8 cellular contexts compared by ENCODE assay signal in the genomic region with DNA sequence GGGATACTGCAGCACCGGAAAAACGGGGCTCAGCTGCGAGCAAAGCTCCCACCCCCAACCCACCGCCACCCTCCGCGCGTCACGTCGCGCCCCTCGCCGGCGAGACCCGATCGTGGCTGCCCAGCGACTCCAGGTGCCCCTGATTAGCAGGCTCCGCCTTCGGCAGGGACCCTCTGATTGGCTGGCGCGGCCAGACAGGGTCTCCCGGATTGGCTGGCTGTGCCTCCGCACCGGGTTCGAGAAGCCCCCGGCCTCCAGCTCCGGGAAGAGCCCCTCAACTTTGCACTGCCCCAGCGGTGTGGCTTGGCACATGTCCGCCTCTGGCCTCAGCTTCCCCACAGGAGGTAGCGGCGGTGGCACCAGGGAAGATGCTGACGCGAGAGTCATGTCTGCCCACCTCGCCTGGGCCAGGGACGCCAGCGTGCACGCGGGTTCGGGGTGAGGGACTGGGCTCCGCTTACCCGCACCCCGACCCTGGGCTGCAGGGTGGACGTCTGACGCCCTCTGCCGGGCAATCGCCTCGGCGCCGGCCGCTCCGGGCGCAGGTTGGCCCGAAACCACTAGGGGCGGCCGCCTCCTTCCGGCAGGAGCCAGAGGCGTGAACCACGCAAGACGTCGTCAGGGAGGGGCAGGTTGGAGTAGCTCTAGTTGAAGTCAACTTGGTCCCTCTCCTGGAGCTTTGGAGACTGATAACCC. TPM values are rescaled to one million over a fixed set of nuclear protein-coding genes. Genes with fewer than 3 reads are reported as not detected.
DNase-seq lines count a peak whose midpoint lies in the region; ATAC-seq and TF ChIP-seq lines count a peak whose summit lies in the region.

No MANE protein-coding gene starts in this region.

- peak overlapping the region; percentile 69 to 82 (median 74) for H3K4me3 ChIP-seq in Peyer's patch
- peak overlapping the region; percentile 45 for H3K4me3 ChIP-seq in fibroblast of mammary gland (ENCODE audit: control insufficient read depth, low read depth, low read length)

- H3K27ac Mint-ChIP-seq in activated T-helper 1 cell treated with anti-CD3 and anti-CD28 coated beads, Interleukin-12 subunit alpha, Interleukin-12 subunit beta, Interleukin-2, Interleukin-4 antibody, amounts not matched to agents 30 ng/mL and 10 ng/mL and 1 ng/mL, durations not matched to agents 14 hours and 24 hours and 36 hours = peak overlapping the region; percentile 91
- peak overlapping the region; percentile 64 to 70 for H3K27ac Mint-ChIP-seq in natural killer cell treated with Interleukin-12 subunit alpha and Interleukin-12 subunit beta and Interleukin-15 and Interleukin-18, amount 100 ng/mL, for 72 hours
- peak overlapping the region; percentile 94 for H3K27ac Mint-ChIP-seq in stimulated activated naive CD8-positive, alpha-beta T cell treated with anti-CD3 and anti-CD28 coated beads, Interleukin-15, Interleukin-2, amounts not matched to agents 100 ng/mL and 50 ng/mL, for 24 hours

- peak; percentile 90 for DNase-seq in DMS114 treated with DMSO at 0.1 percent for 48 hours (lab: John Stamatoyannopoulos, UW; ENCODE audit: unreplicated experiment)
- peak; percentile 83 for DNase-seq in HuH-7.5 (ENCODE audit: low spot score)
- peak; percentile 91 to 97 (median 97) for DNase-seq in Peyer's patch
- peak; percentile 95 for DNase-seq in activated T-helper 1 cell treated with anti-CD3 and anti-CD28 coated beads, Interleukin-12 subunit alpha, Interleukin-12 subunit beta, Interleukin-2, Interleukin-4 antibody, amounts not matched to agents 30 ng/mL and 10 ng/mL and 1 ng/mL, durations not matched to agents 14 hours and 24 hours and 36 hours (ENCODE audit: low spot score)
- DNase-seq in fibroblast of mammary gland (ENCODE audit: low read depth) = peak; percentile 85
- DNase-seq in natural killer cell treated with Interleukin-12 subunit alpha and Interleukin-12 subunit beta and Interleukin-15 and Interleukin-18, amount 100 ng/mL, for 72 hours (ENCODE audit: low spot score) = peak; percentile 95

- H3K4me1 ChIP-seq in Peyer's patch = peaks cover 7 to 81% (median 36%) of the 10 kb centered on the region in 4 donors

- H3K36me3 ChIP-seq in Peyer's patch = peaks cover 0 to 12% (median 0%) of the 10 kb centered on the region in 3 donors

- peaks cover 61% of the 10 kb centered on the region for H3K4me1 Mint-ChIP-seq in activated T-helper 1 cell treated with anti-CD3 and anti-CD28 coated beads, Interleukin-12 subunit alpha, Interleukin-12 subunit beta, Interleukin-2, Interleukin-4 antibody, amounts not matched to agents 30 ng/mL and 10 ng/mL and 1 ng/mL, durations not matched to agents 14 hours and 24 hours and 36 hours (ENCODE audit: low read depth)
- H3K4me1 Mint-ChIP-seq in natural killer cell treated with Interleukin-12 subunit alpha and Interleukin-12 subunit beta and Interleukin-15 and Interleukin-18, amount 100 ng/mL, for 72 hours (ENCODE audit: low read depth in 2 of 2) = peaks cover 58 to 61% of the 10 kb centered on the region in 2 donors
- H3K4me1 Mint-ChIP-seq in stimulated activated naive CD8-positive, alpha-beta T cell treated with anti-CD3 and anti-CD28 coated beads, Interleukin-15, Interleukin-2, amounts not matched to agents 100 ng/mL and 50 ng/mL, for 24 hours (ENCODE audit: low read depth) = peaks cover 73% of the 10 kb centered on the region

- H3K4me3 Mint-ChIP-seq in activated T-helper 1 cell treated with anti-CD3 and anti-CD28 coated beads, Interleukin-12 subunit alpha, Interleukin-12 subunit beta, Interleukin-2, Interleukin-4 antibody, amounts not matched to agents 30 ng/mL and 10 ng/mL and 1 ng/mL, durations not matched to agents 14 hours and 24 hours and 36 hours = peak overlapping the region; percentile 96
- H3K4me3 Mint-ChIP-seq in natural killer cell treated with Interleukin-12 subunit alpha and Interleukin-12 subunit beta and Interleukin-15 and Interleukin-18, amount 100 ng/mL, for 72 hours = peak overlapping the region; percentile 87
- peak overlapping the region; percentile 96 for H3K4me3 Mint-ChIP-seq in stimulated activated naive CD8-positive, alpha-beta T cell treated with anti-CD3 and anti-CD28 coated beads, Interleukin-15, Interleukin-2, amounts not matched to agents 100 ng/mL and 50 ng/mL, for 24 hours

- H3K9me3 ChIP-seq in Peyer's patch = no peaks in the 10 kb centered on the region

- intact Hi-C loops in activated T-helper 1 cell treated with anti-CD3 and anti-CD28 coated beads, Interleukin-12 subunit alpha, Interleukin-12 subunit beta, Interleukin-2, Interleukin-4 antibody, amounts not matched to agents 30 ng/mL and 10 ng/mL and 1 ng/mL, durations not matched to agents 14 hours and 24 hours and 36 hours (cut with micrococcal nuclease) = loop anchor here (1.0 to 5.0 kb wide), 14 partner anchors 9 to 442 kb away; a partner anchor contains a TSS

- no peaks in the 10 kb centered on the region for H3K9me3 Mint-ChIP-seq in activated T-helper 1 cell treated with anti-CD3 and anti-CD28 coated beads, Interleukin-12 subunit alpha, Interleukin-12 subunit beta, Interleukin-2, Interleukin-4 antibody, amounts not matched to agents 30 ng/mL and 10 ng/mL and 1 ng/mL, durations not matched to agents 14 hours and 24 hours and 36 hours
- no peaks in the 10 kb centered on the region for H3K9me3 Mint-ChIP-seq in natural killer cell treated with Interleukin-12 subunit alpha and Interleukin-12 subunit beta and Interleukin-15 and Interleukin-18, amount 100 ng/mL, for 72 hours
- H3K9me3 Mint-ChIP-seq in stimulated activated naive CD8-positive, alpha-beta T cell treated with anti-CD3 and anti-CD28 coated beads, Interleukin-15, Interleukin-2, amounts not matched to agents 100 ng/mL and 50 ng/mL, for 24 hours = no peaks in the 10 kb centered on the region

- peak; percentile 46 for ATAC-seq in GM21526 (IDR thresholded peaks at IDR 0.05; ENCODE audit: low FRiP score, unreplicated experiment)
- peak; percentile 78 to 83 for ATAC-seq in natural killer cell treated with Interleukin-12 subunit alpha and Interleukin-12 subunit beta and Interleukin-15 and Interleukin-18, amount 100 ng/mL, for 72 hours

- TF ChIP-seq CTCF in Peyer's patch (IDR thresholded peaks at IDR 0.05) (peak; percentile 100), fibroblast of mammary gland (conservative IDR thresholded peaks at IDR 0.05; ENCODE audit: control insufficient read depth, insufficient read depth, low read depth, low read length) (peak; percentile 87)

- H3K27ac ChIP-seq in Peyer's patch = peak overlapping the region; percentile 96 to 100 (median 100)

- no peaks in the 10 kb centered on the region for H3K27me3 Mint-ChIP-seq in activated T-helper 1 cell treated with anti-CD3 and anti-CD28 coated beads, Interleukin-12 subunit alpha, Interleukin-12 subunit beta, Interleukin-2, Interleukin-4 antibody, amounts not matched to agents 30 ng/mL and 10 ng/mL and 1 ng/mL, durations not matched to agents 14 hours and 24 hours and 36 hours (ENCODE audit: insufficient read depth)
- H3K27me3 Mint-ChIP-seq in natural killer cell treated with Interleukin-12 subunit alpha and Interleukin-12 subunit beta and Interleukin-15 and Interleukin-18, amount 100 ng/mL, for 72 hours = no peaks in the 10 kb centered on the region
- H3K27me3 Mint-ChIP-seq in stimulated activated naive CD8-positive, alpha-beta T cell treated with anti-CD3 and anti-CD28 coated beads, Interleukin-15, Interleukin-2, amounts not matched to agents 100 ng/mL and 50 ng/mL, for 24 hours = no peaks in the 10 kb centered on the region

- no peaks in the 10 kb centered on the region for H3K27me3 ChIP-seq in Peyer's patch

- peak in 1 of 2 donors; percentile 62 for TF ChIP-seq POLR2A in Peyer's patch (IDR thresholded peaks at IDR 0.05)

- H3K36me3 Mint-ChIP-seq in activated T-helper 1 cell treated with anti-CD3 and anti-CD28 coated beads, Interleukin-12 subunit alpha, Interleukin-12 subunit beta, Interleukin-2, Interleukin-4 antibody, amounts not matched to agents 30 ng/mL and 10 ng/mL and 1 ng/mL, durations not matched to agents 14 hours and 24 hours and 36 hours (ENCODE audit: low read depth) = peaks cover 28% of the 10 kb centered on the region
- no peaks in the 10 kb centered on the region for H3K36me3 Mint-ChIP-seq in natural killer cell treated with Interleukin-12 subunit alpha and Interleukin-12 subunit beta and Interleukin-15 and Interleukin-18, amount 100 ng/mL, for 72 hours
- peaks cover 31% of the 10 kb centered on the region for H3K36me3 Mint-ChIP-seq in stimulated activated naive CD8-positive, alpha-beta T cell treated with anti-CD3 and anti-CD28 coated beads, Interleukin-15, Interleukin-2, amounts not matched to agents 100 ng/mL and 50 ng/mL, for 24 hours (ENCODE audit: low read depth)

RNA-seq across cellular contexts. Expression of a gene that starts 0.5 kb away (rescaled TPM):
- 100 to 1,000 TPM in 2 of 4 donors, 10 to 100 TPM in 2; 31.4 to 134 (median 91.0) TPM for total RNA-seq in Peyer's patch
- total RNA-seq in activated T-helper 1 cell treated with anti-CD3 and anti-CD28 coated beads, Interleukin-12 subunit alpha, Interleukin-12 subunit beta, Interleukin-2, Interleukin-4 antibody, amounts not matched to agents 30 ng/mL and 10 ng/mL and 1 ng/mL, durations not matched to agents 14 hours and 24 hours and 36 hours = 111 and 112 TPM in 2 replicates
- total RNA-seq in natural killer cell treated with Interleukin-12 subunit alpha and Interleukin-12 subunit beta and Interleukin-15 and Interleukin-18, amount 100 ng/mL, for 72 hours = 10 to 100 TPM; 76.1 to 78.0 TPM

RNA-seq across cellular contexts. Expression of a gene that starts 9.8 kb away (rescaled TPM):
- 10 to 100 TPM; 15.4 to 30.5 (median 25.3) TPM for total RNA-seq in Peyer's patch
- total RNA-seq in activated T-helper 1 cell treated with anti-CD3 and anti-CD28 coated beads, Interleukin-12 subunit alpha, Interleukin-12 subunit beta, Interleukin-2, Interleukin-4 antibody, amounts not matched to agents 30 ng/mL and 10 ng/mL and 1 ng/mL, durations not matched to agents 14 hours and 24 hours and 36 hours = 32.0 and 33.0 TPM in 2 replicates
- 10 to 100 TPM; 27.1 to 40.8 TPM for total RNA-seq in natural killer cell treated with Interleukin-12 subunit alpha and Interleukin-12 subunit beta and Interleukin-15 and Interleukin-18, amount 100 ng/mL, for 72 hours

Comparison
In these comparisons a context has a peak if more than half of its experiments do, and no peak if none do; other contexts are left out.
1. Peak in every context shown above with its lines: DNase-seq, ATAC-seq, H3K4me3 ChIP-seq and H3K27ac ChIP-seq.